ENCODE assay signal across 14 cellular contexts in the genomic region with DNA sequence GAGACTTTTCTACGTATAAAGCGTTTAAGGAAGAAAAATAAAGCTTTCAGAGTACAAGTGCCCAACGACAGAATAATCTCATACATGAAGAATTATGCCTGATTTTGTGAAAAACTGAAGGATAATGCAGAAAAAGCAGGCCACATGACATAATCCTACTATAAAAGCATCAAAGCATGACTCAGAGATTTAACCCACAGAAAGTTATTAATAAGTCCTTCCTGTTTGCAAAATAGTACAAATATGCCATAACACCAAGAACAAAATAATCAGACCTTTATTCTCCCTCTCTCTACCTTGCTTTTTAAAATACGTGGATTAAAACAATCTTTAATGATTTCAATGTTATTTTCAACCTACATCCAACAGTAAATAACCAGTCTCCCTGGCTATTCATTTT.
DNase-seq lines count a peak whose midpoint lies in the region; ATAC-seq and TF ChIP-seq lines count a peak whose summit lies in the region.
"Had no signal": no experiment of that assay in that cellular context is flagged by ENCODE, and none has a peak within 500 bp of the region (broad histone marks: within the 10 kb centered on the region; RNA-seq: fewer than 3 reads in every experiment).

No MANE protein-coding gene starts in this region.

- H3K27me3 ChIP-seq in osteoblast (ENCODE audit: insufficient read depth, low read length), result no peaks in the 10 kb centered on the region
- H3K27me3 ChIP-seq: BE2C, ovary had no signal

- DNase-seq in AG09309 (ENCODE audit: low read depth) (peak; percentile 11), HT1080 (ENCODE audit: low read depth) (peak; percentile 26), amniotic epithelial cell (ENCODE audit: low read depth) (peak; percentile 74), foreskin fibroblast (peak; percentile 12 to 61), posterior cingulate gyrus (no peak), T-helper 9 cell (no peak), osteoblast (ENCODE audit: insufficient read length, low spot score, missing footprints) (no peak)
- DNase-seq: activated CD4-positive, alpha-beta T cell treated with anti-CD3 and anti-CD28 coated beads for 4 hours; BE2C; KG1; mesendoderm; NCI-H2081; ovary had no signal

- H4K20me1 ChIP-seq in osteoblast (ENCODE audit: insufficient read depth, low read length), result no peaks in the 10 kb centered on the region

- H3K9me3 ChIP-seq in osteoblast (ENCODE audit: low read depth, low read length), result no peaks in the 10 kb centered on the region
- H3K9me3 ChIP-seq: BE2C, ovary had no signal

- H3K4me1 ChIP-seq in osteoblast (ENCODE audit: insufficient read depth, low read length), result peaks cover 7% of the 10 kb centered on the region

- no peak for ATAC-seq in HG03342 (IDR thresholded peaks at IDR 0.05; ENCODE audit: unreplicated experiment)

- H3K79me2 ChIP-seq in osteoblast (ENCODE audit: insufficient read depth, low read length), result no peaks in the 10 kb centered on the region

- intact Hi-C loops in posterior cingulate gyrus (cut with DNase I), result no loop called here

- no peak overlapping the region for H3K27ac ChIP-seq in osteoblast (ENCODE audit: low read depth, low read length)
- H3K27ac ChIP-seq: ovary had no signal

- no peak overlapping the region for H3K4me2 ChIP-seq in osteoblast (ENCODE audit: insufficient read depth, low read length)

- no peak overlapping the region for H3K4me3 ChIP-seq in AG09309 (ENCODE audit: control insufficient read depth, low read depth, low read length)
- no peak overlapping the region for H3K4me3 ChIP-seq in foreskin fibroblast (ENCODE audit: low read depth in 1 of 2, low read length in 2 of 2)
- H3K4me3 ChIP-seq in osteoblast (ENCODE audit: insufficient read depth, low read length), result no peak overlapping the region
- H3K4me3 ChIP-seq: ovary had no signal

- no peaks in the 10 kb centered on the region for H3K36me3 ChIP-seq in osteoblast (ENCODE audit: insufficient read depth, low read length)
- H3K36me3 ChIP-seq: BE2C, ovary had no signal

- H2AFZ ChIP-seq in osteoblast (ENCODE audit: low read length), result no peak overlapping the region

- no peak for TF ChIP-seq CTCF in AG09309 (IDR thresholded peaks at IDR 0.05; ENCODE audit: control insufficient read depth, insufficient read depth, low read depth, low read length, missing control alignments)
- no peak for TF ChIP-seq CTCF in foreskin fibroblast (IDR thresholded peaks at IDR 0.05; ENCODE audit: low read depth, low read length)
- TF ChIP-seq CTCF in osteoblast (IDR thresholded peaks at IDR 0.05; ENCODE audit: extremely low read depth, low read depth, low read length), result no peak

Comparison
In these comparisons a context has a peak if more than half of its experiments do, and no peak if none do; other contexts are left out.
1. DNase-seq: peak in AG09309 (single experiment), HT1080 (single experiment), amniotic epithelial cell (single experiment) and foreskin fibroblast (2 of 2); none in posterior cingulate gyrus (0 of 10), T-helper 9 cell (single experiment) and osteoblast (single experiment).